Comparison of ENCODE assay signal across 7 cellular contexts in genomic region chr19:57477191-57478008, GRCh38.
DNase-seq lines count a peak whose midpoint lies in the region; ATAC-seq lines count a peak whose summit lies in the region.

ZNF772 (minus strand) TSS chr19:57477566; CDS start chr19:57477309, 257 bp downstream.

- peaks cover 8% of the 10 kb centered on the region for H3K27me3 ChIP-seq in iPS-15b (ENCODE audit: control insufficient read depth, insufficient read depth, low read length)

- peaks cover 31% of the 10 kb centered on the region for H3K9me3 ChIP-seq in iPS-15b (ENCODE audit: control insufficient read depth, insufficient read depth, low read length)

- H3K4me3 ChIP-seq in iPS-15b (ENCODE audit: low read depth, low read length), result peak within 1 kb of the TSS; percentile 88
- peak within 1 kb of the TSS; percentile 70 for H3K4me3 ChIP-seq in skeletal muscle cell (ENCODE audit: low read depth, low read length)

- H3K36me3 ChIP-seq in iPS-15b (ENCODE audit: control insufficient read depth, insufficient read depth, low read length), result peaks cover 30% of the 10 kb centered on the region

- H3K4me1 ChIP-seq in iPS-15b (ENCODE audit: control insufficient read depth, insufficient read depth, low read length), result peaks cover 5% of the 10 kb centered on the region

- ATAC-seq in GM18502 (IDR thresholded peaks at IDR 0.05; ENCODE audit: poor library complexity, unreplicated experiment) (peak; percentile 94), HG02885 (IDR thresholded peaks at IDR 0.05; ENCODE audit: poor library complexity, unreplicated experiment) (peak; percentile 95)

- H3K9ac ChIP-seq in iPS-15b (ENCODE audit: low read depth, low read length), result peak within 1 kb of the TSS; percentile 84

- DNase-seq in NCI-H1930 (lab: John Stamatoyannopoulos, UW), result peak; percentile 94 to 98
- DNase-seq in UCSD-AML1 (lab: John Stamatoyannopoulos, UW; ENCODE audit: unreplicated experiment), result peak; percentile 84
- peak; percentile 70 for DNase-seq in brain pericyte (ENCODE audit: low read depth, low spot score)
- peak; percentile 57 for DNase-seq in skeletal muscle cell (ENCODE audit: low read depth)

Comparison
In these comparisons a context has a peak if more than half of its experiments do, and no peak if none do; other contexts are left out.
1. Peak in every context shown above with its lines: DNase-seq, ATAC-seq and H3K4me3 ChIP-seq.